Comparison of ENCODE assay signal across 2 cellular contexts in genomic region chr2:60157283-60157682, GRCh38.
A peak's percentile ranks its signal among the peaks of the same experiment; 100 is the strongest.
TF ChIP-seq lines count a peak whose summit lies in the region.

No MANE protein-coding gene starts in this region.

TF ChIP-seq in HepG2, 621 proteins besides CTCF, POLR2A, EP300 and RAD21 (continued from another document):
- TF ChIP-seq ZNF512 (CRISPR knock-in tag; IDR thresholded peaks at IDR 0.05) (no peak), MAFG (CRISPR knock-in tag; IDR thresholded peaks at IDR 0.05) (no peak), XRCC5 (optimal IDR thresholded peaks at IDR 0.05; ENCODE audit: low read length) (no peak), ZNF331 (CRISPR knock-in tag; IDR thresholded peaks at IDR 0.05) (no peak), ZNF281 (CRISPR knock-in tag; IDR thresholded peaks at IDR 0.05; ENCODE audit: borderline replicate concordance) (no peak), PHF20 (CRISPR knock-in tag; IDR thresholded peaks at IDR 0.05) (no peak), MAFF (IDR thresholded peaks at IDR 0.05; ENCODE audit: low read depth, low read length) (peak; percentile 67), ISX (CRISPR knock-in tag; conservative IDR thresholded peaks at IDR 0.05) (no peak), MAFK (conservative IDR thresholded peaks at IDR 0.05 in 1 of 2, IDR thresholded peaks at IDR 0.05 in 1 of 2; ENCODE audit: low read length in 2 of 2) (peak; percentile 67 to 82), CHD4 (IDR thresholded peaks at IDR 0.05; ENCODE audit: borderline replicate concordance, low read length) (no peak), ZNF772 (CRISPR knock-in tag; IDR thresholded peaks at IDR 0.05) (no peak)

TF ChIP-seq in IMR-90, 13 proteins besides CTCF, POLR2A, EP300 and RAD21 (continued from another document):
- TF ChIP-seq NFE2L2 (IDR thresholded peaks at IDR 0.05; ENCODE audit: low read depth, low read length): no peak
TF ChIP-seq in IMR-90: peak in this region for 1.
